20 cellular contexts compared by ENCODE assay signal in genomic region chr2:238003234-238004032, GRCh38. TPM values are rescaled to one million over a fixed set of nuclear protein-coding genes. Genes with fewer than 3 reads are reported as not detected.
DNase-seq lines count a peak whose midpoint lies in the region; ATAC-seq, FAIRE-seq and TF ChIP-seq lines count a peak whose summit lies in the region.
"Had no signal": no experiment of that assay in that cellular context is flagged by ENCODE, and none has a peak within 500 bp of the region (broad histone marks: within the 10 kb centered on the region; RNA-seq: fewer than 3 reads in every experiment).

No MANE protein-coding gene starts in this region.

- H3K27me3 Mint-ChIP-seq in activated naive CD4-positive, alpha-beta T cell treated with anti-CD3 and anti-CD28 coated beads, Interleukin-2, amount 50 U/mL, for 24 hours, result no peaks in the 10 kb centered on the region
- H3K27me3 Mint-ChIP-seq: activated B cell treated with CpG ODN at 0.5 μM for 24 hours had no signal

- ATAC-seq in gastroesophageal sphincter, result no peak
- ATAC-seq: heart left ventricle, right cardiac atrium had no signal

- H3K27me3 ChIP-seq in gastroesophageal sphincter, result no peaks in the 10 kb centered on the region
- H3K27me3 ChIP-seq: heart left ventricle, suprapubic skin had no signal

- WGBS in gastroesophageal sphincter (ENCODE audit: low coverage in 1 of 2), 2 donors, result 75 to 87% methylated on average over 5 to 7 of the region's 7 CpGs

- peak overlapping the region; percentile 78 for H3K4me3 Mint-ChIP-seq in activated naive CD4-positive, alpha-beta T cell treated with anti-CD3 and anti-CD28 coated beads, Interleukin-2, amount 50 U/mL, for 24 hours
- H3K4me3 Mint-ChIP-seq: activated B cell treated with CpG ODN at 0.5 μM for 24 hours, endodermal cell had no signal

- TF ChIP-seq EP300 in gastroesophageal sphincter (IDR thresholded peaks at IDR 0.05), result no peak

- DNase-seq in activated CD4-positive, alpha-beta T cell treated with anti-CD3 and anti-CD28 coated beads for 4 hours, result peak; percentile 14 to 15
- no peak for DNase-seq in activated CD4-positive, alpha-beta T cell treated with anti-CD3 and anti-CD28 coated beads, Interleukin-2, amount 50 U/mL, for 48 hours
- no peak for DNase-seq in GM12891 (ENCODE audit: insufficient read length, low spot score)
- peak; percentile 9 to 39 for DNase-seq in stimulated activated CD4-positive, alpha-beta T cell treated with anti-CD3 and anti-CD28 coated beads, Interleukin-4, amount 100 ng/mL, for 4 hours
- DNase-seq in NCI-H2081 (lab: John Stamatoyannopoulos, UW), result no peak
- no peak for DNase-seq in NCI-H1694 (lab: John Stamatoyannopoulos, UW)
- DNase-seq: activated B cell treated with CpG ODN at 0.5 μM for 24 hours, C1 segment of cervical spinal cord, endodermal cell, heart left ventricle, NCI-H1092 treated with DMSO at 0.1 percent for 48 hours, NCI-H2107, NCI-H524 treated with DMSO at 0.1 percent for 48 hours, OCI-M1, right cardiac atrium, SIG-M5 had no signal

- FAIRE-seq in GM12891 (lab: Jason Lieb, UNC), result peak; percentile 60
- FAIRE-seq: A204.1 had no signal

- H3K9me3 ChIP-seq in gastroesophageal sphincter, result no peaks in the 10 kb centered on the region
- H3K9me3 ChIP-seq: suprapubic skin had no signal

- H3K4me1 ChIP-seq in gastroesophageal sphincter, result no peaks in the 10 kb centered on the region

- H3K36me3 Mint-ChIP-seq in activated naive CD4-positive, alpha-beta T cell treated with anti-CD3 and anti-CD28 coated beads, Interleukin-2, amount 50 U/mL, for 24 hours, result peaks cover 34% of the 10 kb centered on the region

- no peak overlapping the region for H3K4me3 ChIP-seq in gastroesophageal sphincter
- H3K4me3 ChIP-seq: heart left ventricle, suprapubic skin had no signal

- peaks cover 5% of the 10 kb centered on the region for H3K9me3 Mint-ChIP-seq in activated naive CD4-positive, alpha-beta T cell treated with anti-CD3 and anti-CD28 coated beads, Interleukin-2, amount 50 U/mL, for 24 hours
- H3K9me3 Mint-ChIP-seq: activated B cell treated with CpG ODN at 0.5 μM for 24 hours had no signal

- H3K4me1 Mint-ChIP-seq in activated naive CD4-positive, alpha-beta T cell treated with anti-CD3 and anti-CD28 coated beads, Interleukin-2, amount 50 U/mL, for 24 hours, result peaks cover 81% of the 10 kb centered on the region
- H3K4me1 Mint-ChIP-seq: endodermal cell had no signal

- H3K27ac Mint-ChIP-seq in activated naive CD4-positive, alpha-beta T cell treated with anti-CD3 and anti-CD28 coated beads, Interleukin-2, amount 50 U/mL, for 24 hours, result peak overlapping the region; percentile 98
- H3K27ac Mint-ChIP-seq: activated B cell treated with CpG ODN at 0.5 μM for 24 hours, endodermal cell had no signal

- TF ChIP-seq CTCF in gastroesophageal sphincter (IDR thresholded peaks at IDR 0.05), result no peak

- peaks cover 0 to 11% of the 10 kb centered on the region in 2 donors for H3K36me3 ChIP-seq in gastroesophageal sphincter

- H3K27ac ChIP-seq in gastroesophageal sphincter, result no peak overlapping the region
- H3K27ac ChIP-seq: heart left ventricle, suprapubic skin had no signal

- TF ChIP-seq POLR2A in GM12891 (IDR thresholded peaks at IDR 0.05; ENCODE audit: low read depth, low read length) (no peak), gastroesophageal sphincter (IDR thresholded peaks at IDR 0.05) (no peak)

TF ChIP-seq in GM12891, 5 proteins besides CTCF, POLR2A, EP300 and RAD21:
- TF ChIP-seq POLR2AphosphoS5 (IDR thresholded peaks at IDR 0.05; ENCODE audit: low read depth, low read length) (no peak), TAF1 (IDR thresholded peaks at IDR 0.05; ENCODE audit: low read depth, low read length) (no peak), PAX5 (IDR thresholded peaks at IDR 0.05; ENCODE audit: insufficient read depth, low read length, severe bottlenecking) (no peak), POU2F2 (IDR thresholded peaks at IDR 0.05; ENCODE audit: low read depth, low read length) (no peak), SPI1 (IDR thresholded peaks at IDR 0.05; ENCODE audit: low read depth, low read length) (no peak)

RNA-seq across cellular contexts. Expression of gene UBE2F, which starts 36.6 kb away (rescaled TPM):
- 18.1 TPM for polyA plus RNA-seq in GM12891 (2012; ENCODE audit: low read depth, missing spikeins)
- 10 to 100 TPM; 85.0 to 99.5 (median 96.3) TPM for total RNA-seq in gastroesophageal sphincter

RNA-seq across cellular contexts. Expression of gene SCLY, which starts 57.4 kb away (rescaled TPM):
- polyA plus RNA-seq in GM12891 (2012; ENCODE audit: low read depth, missing spikeins), result 16.7 TPM
- 10 to 100 TPM; 14.2 to 23.2 (median 16.5) TPM for total RNA-seq in gastroesophageal sphincter

Comparison
In these comparisons a context has a peak if more than half of its experiments do, and no peak if none do; other contexts are left out.
1. DNase-seq: peak in activated CD4-positive, alpha-beta T cell treated with anti-CD3 and anti-CD28 coated beads for 4 hours (2 of 2) and stimulated activated CD4-positive, alpha-beta T cell treated with anti-CD3 and anti-CD28 coated beads, Interleukin-4, amount 100 ng/mL, for 4 hours (2 of 2); none in activated CD4-positive, alpha-beta T cell treated with anti-CD3 and anti-CD28 coated beads, Interleukin-2, amount 50 U/mL, for 48 hours (0 of 2), GM12891 (single experiment), NCI-H2081 (0 of 2) and NCI-H1694 (single experiment).